ENCODE assay signal across 8 cellular contexts in genomic region chr16:79598341-79599181, GRCh38. TPM values are rescaled to one million over a fixed set of nuclear protein-coding genes. Genes with fewer than 3 reads are reported as not detected.
A peak's percentile ranks its signal among the peaks of the same experiment; 100 is the strongest.
DNase-seq lines count a peak whose midpoint lies in the region; ATAC-seq and TF ChIP-seq lines count a peak whose summit lies in the region.

No MANE protein-coding gene starts in this region.

- H3K4me1 Mint-ChIP-seq in naive B cell, result peaks cover 22 to 30% (median 27%) of the 10 kb centered on the region in 3 donors

- TF ChIP-seq CTCF in tibial artery (IDR thresholded peaks at IDR 0.05), result peak in 1 of 2 experiments; percentile 26

- peaks cover 45 to 62% (median 62%) of the 10 kb centered on the region in 3 donors for H3K27me3 Mint-ChIP-seq in naive B cell

- peaks cover 0 to 35% (median 2%) of the 10 kb centered on the region in 4 donors for H3K4me1 ChIP-seq in tibial artery

- no peaks in the 10 kb centered on the region for H3K9me3 Mint-ChIP-seq in naive B cell

- DNase-seq in DMS153 treated with DMSO at 0.1 percent for 48 hours (lab: John Stamatoyannopoulos, UW; ENCODE audit: unreplicated experiment) (peak; percentile 60), NCI-H2227 (lab: John Stamatoyannopoulos, UW; ENCODE audit: unreplicated experiment) (peak; percentile 63), fibroblast of peridontal ligament (ENCODE audit: extremely low read depth) (peak; percentile 44), naive B cell (peak; percentile 16), tibial artery (peak; percentile 58 to 81), HPDE6-E6E7 (ENCODE audit: extremely low spot score) (no peak)
- peak; percentile 62 to 72 for DNase-seq in activated T-cell treated with anti-CD3 and anti-CD28 coated beads, Interleukin-2, amount 50 U/mL, for 48 hours

- H3K36me3 Mint-ChIP-seq in naive B cell, result no peaks in the 10 kb centered on the region

- H3K4me3 ChIP-seq in tibial artery, result peak overlapping the region; percentile 63 to 64

- H3K4me3 Mint-ChIP-seq in naive B cell, result peak overlapping the region; percentile 63 to 88 (median 71)

- intact Hi-C loops in tibial artery (cut with DNase I; ENCODE audit: low total_unique reads), result loop anchor here (5.0 kb wide), 1 partner anchor 114 kb away; no protein-coding TSS in a partner anchor

- H3K36me3 ChIP-seq in tibial artery, result no peaks in the 10 kb centered on the region

- no peaks in the 10 kb centered on the region for H3K9me3 ChIP-seq in tibial artery

- no peaks in the 10 kb centered on the region for H3K27me3 ChIP-seq in tibial artery

- H3K27ac ChIP-seq in tibial artery, result peak overlapping the region; percentile 58 to 69

- peak overlapping the region in 4 of 6 donors; percentile 18 to 49 (median 30) for H3K27ac Mint-ChIP-seq in naive B cell

- no peak for ATAC-seq in naive B cell (ENCODE audit: low read depth in 2 of 2)
- ATAC-seq in HG03342 (IDR thresholded peaks at IDR 0.05; ENCODE audit: unreplicated experiment), result no peak

RNA-seq across cellular contexts. Expression of gene MAF, which starts 2.0 kb away (rescaled TPM):
- polyA plus RNA-seq in naive B cell (ENCODE audit: low read depth in 6 of 6), result under 1 TPM in 1 of 6 donors, not detected in 5; 0.11 TPM
